In genomic region chr9:122008559-122008958, GRCh38 we compare ENCODE assay signal across 22 cellular contexts.
"Had no signal": no experiment of that assay in that cellular context is flagged by ENCODE, and none has a peak within 500 bp of the region (broad histone marks: within the 10 kb centered on the region; RNA-seq: fewer than 3 reads in every experiment).

No MANE protein-coding gene starts in this region.

- H3K9me3 Mint-ChIP-seq: naive thymus-derived CD8-positive, alpha-beta T cell; nephron progenitor cell; stimulated activated effector memory CD8-positive, alpha-beta T cell treated with anti-CD3 and anti-CD28 coated beads, Interleukin-12 subunit alpha, Interleukin-12 subunit beta, amount 100 ng/mL, for 72 hours had no signal

- DNase-seq: effector memory CD4-positive, alpha-beta T cell; esophagus squamous epithelium; foreskin melanocyte; left ventricle myocardium superior; lower lobe of right lung; naive thymus-derived CD8-positive, alpha-beta T cell; nephron progenitor cell; nucleus accumbens; ovary; posterior cingulate gyrus; retina; right lobe of liver; stimulated activated CD4-positive, alpha-beta T cell treated with anti-CD3 and anti-CD28 coated beads, Interleukin-12 subunit alpha, Interleukin-12 subunit beta, amount 100 ng/mL, for 4 hours; stimulated activated CD4-positive, alpha-beta T cell treated with anti-CD3 and anti-CD28 coated beads, Interleukin-1b, Interleukin-23, amount 100 ng/mL, for 48 hours; stimulated activated CD4-positive, alpha-beta T cell treated with anti-CD3 and anti-CD28 coated beads, Interleukin-4, amount 100 ng/mL, for 1 hour; stimulated activated naive CD4-positive, alpha-beta T cell treated with Interleukin-2 at 50 U/mL for 16 hours; stomach; thyroid gland; trophoblast cell had no signal

- H3K27ac ChIP-seq: esophagus squamous epithelium, lower lobe of right lung, ovary, right lobe of liver, stomach, thyroid gland, vagina had no signal

- H3K27me3 ChIP-seq: esophagus squamous epithelium, ovary, right lobe of liver, stomach, thyroid gland, vagina had no signal

- H3K36me3 ChIP-seq: esophagus squamous epithelium, lower lobe of right lung, ovary, right lobe of liver, stomach, thyroid gland, vagina had no signal

- H3K4me1 Mint-ChIP-seq: naive thymus-derived CD8-positive, alpha-beta T cell; nephron progenitor cell; stimulated activated effector memory CD8-positive, alpha-beta T cell treated with anti-CD3 and anti-CD28 coated beads, Interleukin-12 subunit alpha, Interleukin-12 subunit beta, amount 100 ng/mL, for 72 hours had no signal

- H3K4me3 ChIP-seq: esophagus squamous epithelium, lower lobe of right lung, ovary, right lobe of liver, smooth muscle cell, stomach, thyroid gland, vagina had no signal

- H3K27me3 Mint-ChIP-seq: naive thymus-derived CD8-positive, alpha-beta T cell had no signal

- H3K4me1 ChIP-seq: esophagus squamous epithelium, lower lobe of right lung, stomach, thyroid gland, vagina had no signal

- H3K36me3 Mint-ChIP-seq: naive thymus-derived CD8-positive, alpha-beta T cell; stimulated activated effector memory CD8-positive, alpha-beta T cell treated with anti-CD3 and anti-CD28 coated beads, Interleukin-12 subunit alpha, Interleukin-12 subunit beta, amount 100 ng/mL, for 72 hours had no signal

- H3K27ac Mint-ChIP-seq: naive thymus-derived CD8-positive, alpha-beta T cell; nephron progenitor cell; stimulated activated effector memory CD8-positive, alpha-beta T cell treated with anti-CD3 and anti-CD28 coated beads, Interleukin-12 subunit alpha, Interleukin-12 subunit beta, amount 100 ng/mL, for 72 hours had no signal

- H3K4me3 Mint-ChIP-seq: naive thymus-derived CD8-positive, alpha-beta T cell; nephron progenitor cell; stimulated activated effector memory CD8-positive, alpha-beta T cell treated with anti-CD3 and anti-CD28 coated beads, Interleukin-12 subunit alpha, Interleukin-12 subunit beta, amount 100 ng/mL, for 72 hours had no signal

- H3K9me3 ChIP-seq: esophagus squamous epithelium, lower lobe of right lung, ovary, right lobe of liver, stomach, thyroid gland, vagina had no signal

- ATAC-seq: left ventricle myocardium superior; lower lobe of right lung; naive thymus-derived CD8-positive, alpha-beta T cell; right lobe of liver; stimulated activated effector memory CD8-positive, alpha-beta T cell treated with anti-CD3 and anti-CD28 coated beads, Interleukin-12 subunit alpha, Interleukin-12 subunit beta, amount 100 ng/mL, for 72 hours had no signal
